Comparison of ENCODE assay signal across 9 cellular contexts in genomic region chr3:117355566-117355965, GRCh38.
A peak's percentile ranks its signal among the peaks of the same experiment; 100 is the strongest.
DNase-seq lines count a peak whose midpoint lies in the region; ATAC-seq and TF ChIP-seq lines count a peak whose summit lies in the region.
"Had no signal": no experiment of that assay in that cellular context is flagged by ENCODE, and none has a peak within 500 bp of the region (broad histone marks: within the 10 kb centered on the region; RNA-seq: fewer than 3 reads in every experiment).

No MANE protein-coding gene starts in this region.

- H3K4me3 Mint-ChIP-seq in chondrocyte (ENCODE audit: unreplicated experiment), result no peak overlapping the region
- no peak overlapping the region for H3K4me3 Mint-ChIP-seq in osteocyte (ENCODE audit: unreplicated experiment)
- H3K4me3 Mint-ChIP-seq: dendritic cell treated with granulocyte-macrophage colony-stimulating factor and Interleukin-4, amounts not matched to agents 40 ng/mL and 50 ng/mL, for 4 days had no signal

- ATAC-seq in GM21360 (IDR thresholded peaks at IDR 0.05; ENCODE audit: unreplicated experiment) (peak; percentile 84), GM19455 (IDR thresholded peaks at IDR 0.05; ENCODE audit: unreplicated experiment) (no peak), HG03457 (IDR thresholded peaks at IDR 0.05; ENCODE audit: unreplicated experiment) (no peak)

- peak; percentile 74 for TF ChIP-seq CTCF in chondrocyte (IDR thresholded peaks at IDR 0.05)
- peak; percentile 56 for TF ChIP-seq CTCF in osteocyte (IDR thresholded peaks at IDR 0.05)

- DNase-seq in COLO668 (lab: John Stamatoyannopoulos, UW; ENCODE audit: unreplicated experiment) (peak; percentile 8), NCI-H1694 (lab: John Stamatoyannopoulos, UW) (peak; percentile 26), chondrocyte (ENCODE audit: low spot score) (no peak), osteocyte (ENCODE audit: extremely low spot score, unreplicated experiment) (no peak), NCI-H226 (no peak)

- H3K9me3 Mint-ChIP-seq in chondrocyte (ENCODE audit: low read depth) (peaks cover 8% of the 10 kb centered on the region), osteocyte (ENCODE audit: unreplicated experiment) (peaks cover 4% of the 10 kb centered on the region)
- H3K9me3 Mint-ChIP-seq: dendritic cell treated with granulocyte-macrophage colony-stimulating factor and Interleukin-4, amounts not matched to agents 40 ng/mL and 50 ng/mL, for 4 days had no signal

- H3K27me3 Mint-ChIP-seq in chondrocyte (ENCODE audit: low read depth) (no peaks in the 10 kb centered on the region), osteocyte (ENCODE audit: unreplicated experiment) (no peaks in the 10 kb centered on the region)
- H3K27me3 Mint-ChIP-seq: dendritic cell treated with granulocyte-macrophage colony-stimulating factor and Interleukin-4, amounts not matched to agents 40 ng/mL and 50 ng/mL, for 4 days had no signal

- H3K36me3 Mint-ChIP-seq in chondrocyte (ENCODE audit: low read depth) (no peaks in the 10 kb centered on the region), osteocyte (ENCODE audit: unreplicated experiment) (no peaks in the 10 kb centered on the region)

- H3K27ac Mint-ChIP-seq in chondrocyte (ENCODE audit: unreplicated experiment), result no peak overlapping the region
- no peak overlapping the region for H3K27ac Mint-ChIP-seq in osteocyte (ENCODE audit: unreplicated experiment)
- H3K27ac Mint-ChIP-seq: dendritic cell treated with granulocyte-macrophage colony-stimulating factor and Interleukin-4, amounts not matched to agents 40 ng/mL and 50 ng/mL, for 4 days had no signal

- H3K4me1 Mint-ChIP-seq in chondrocyte (ENCODE audit: low read depth) (no peaks in the 10 kb centered on the region), osteocyte (ENCODE audit: unreplicated experiment) (no peaks in the 10 kb centered on the region)

Comparison
In these comparisons a context has a peak if more than half of its experiments do, and no peak if none do; other contexts are left out.
1. DNase-seq: peak in COLO668 (single experiment) and NCI-H1694 (single experiment); none in chondrocyte (single experiment), osteocyte (single experiment) and NCI-H226 (single experiment).